ENCODE assay signal across 14 cellular contexts in genomic region chr3:160133757-160134156, GRCh38.
A peak's percentile ranks its signal among the peaks of the same experiment; 100 is the strongest.
DNase-seq lines count a peak whose midpoint lies in the region; ATAC-seq, FAIRE-seq and TF ChIP-seq lines count a peak whose summit lies in the region.
"Had no signal": no experiment of that assay in that cellular context is flagged by ENCODE, and none has a peak within 500 bp of the region (broad histone marks: within the 10 kb centered on the region; RNA-seq: fewer than 3 reads in every experiment).

No MANE protein-coding gene starts in this region.

- H3K27me3 Mint-ChIP-seq in WTC11 (ENCODE audit: low read depth), result no peaks in the 10 kb centered on the region
- H3K27me3 Mint-ChIP-seq in stimulated activated memory B cell treated with anti-CD40 and anti-IgM and Interleukin-4, amounts not matched to agents 10 μg/mL and 1 μg/mL and 100 μg/mL, for 72 hours, result no peaks in the 10 kb centered on the region
- no peaks in the 10 kb centered on the region for H3K27me3 Mint-ChIP-seq in natural killer cell (ENCODE audit: low read depth in 2 of 2)
- H3K27me3 Mint-ChIP-seq: activated naive CD8-positive, alpha-beta T cell had no signal

- H3K4me1 ChIP-seq in keratinocyte (ENCODE audit: control insufficient read depth, extremely low read depth, insufficient read depth, low read length), result peaks cover 15% of the 10 kb centered on the region
- H3K4me1 ChIP-seq: testis had no signal

- intact Hi-C loops in natural killer cell (cut with micrococcal nuclease), result no loop called here

- no peak overlapping the region for H2AFZ ChIP-seq in keratinocyte (ENCODE audit: control insufficient read depth, low read length)

- no peak overlapping the region for H3K9ac ChIP-seq in keratinocyte (ENCODE audit: control insufficient read depth, extremely low read depth, insufficient read depth, low read length)

- H3K4me2 ChIP-seq in keratinocyte (ENCODE audit: control insufficient read depth, extremely low read depth, insufficient read depth, low read depth, low read length), result no peak overlapping the region

- H3K4me3 ChIP-seq in BJ (ENCODE audit: low read depth, low read length) (no peak overlapping the region), keratinocyte (ENCODE audit: control insufficient read depth in 2 of 3, extremely low read depth in 1 of 3, insufficient read depth in 2 of 3, low read depth in 1 of 3, low read length in 3 of 3) (no peak overlapping the region)
- H3K4me3 ChIP-seq: SK-N-MC, testis had no signal

- no peaks in the 10 kb centered on the region for H3K9me3 ChIP-seq in keratinocyte (ENCODE audit: control insufficient read depth, low read depth, low read length)
- H3K9me3 ChIP-seq: testis had no signal

- H3K9me1 ChIP-seq in keratinocyte (ENCODE audit: control insufficient read depth, extremely low read depth, insufficient read depth, low read length), result no peaks in the 10 kb centered on the region

- CTCF ChIA-PET in BJ (lab: Yijun Ruan, JAX), result interaction anchor here (0.9 to 1.1 kb wide), 2 partner anchors 26 to 92 kb away, joined by 3 read pairs; partner anchors contain the start of gene C3orf80
- CTCF ChIA-PET in WTC11 (lab: Charles Lee), result interaction anchor here (0.6 to 3.1 kb wide), 13 partner anchors 10 to 401 kb away, joined by 3 to 19 read pairs (median 3); partner anchors contain the start of genes C3orf80 and IL12A

- H3K36me3 ChIP-seq in BJ (ENCODE audit: control insufficient read depth, insufficient read depth, low read length) (no peaks in the 10 kb centered on the region), keratinocyte (ENCODE audit: control insufficient read depth in 2 of 2, extremely low read depth in 1 of 2, insufficient read depth in 2 of 2, low read length in 2 of 2) (no peaks in the 10 kb centered on the region)

- dilution Hi-C loops in keratinocyte (cut with MboI; ENCODE audit: extremely low pct_ligation_motif_present, low sequenced_read_pairs), result no loop called here

- H3K4me3 Mint-ChIP-seq in WTC11 (no peak overlapping the region), natural killer cell (no peak overlapping the region)
- no peak overlapping the region for H3K4me3 Mint-ChIP-seq in stimulated activated memory B cell treated with anti-CD40 and anti-IgM and Interleukin-4, amounts not matched to agents 10 μg/mL and 1 μg/mL and 100 μg/mL, for 72 hours
- H3K4me3 Mint-ChIP-seq: activated naive CD8-positive, alpha-beta T cell; immature natural killer cell had no signal

- H3K79me2 ChIP-seq in keratinocyte (ENCODE audit: control insufficient read depth, insufficient read depth, low read length), result no peaks in the 10 kb centered on the region

- H3K9me3 Mint-ChIP-seq in WTC11 (no peaks in the 10 kb centered on the region), natural killer cell (no peaks in the 10 kb centered on the region)
- H3K9me3 Mint-ChIP-seq in stimulated activated memory B cell treated with anti-CD40 and anti-IgM and Interleukin-4, amounts not matched to agents 10 μg/mL and 1 μg/mL and 100 μg/mL, for 72 hours, result no peaks in the 10 kb centered on the region
- H3K9me3 Mint-ChIP-seq: immature natural killer cell had no signal

- H3K27me3 ChIP-seq in BJ (ENCODE audit: control insufficient read depth, insufficient read depth, low read length) (no peaks in the 10 kb centered on the region), keratinocyte (ENCODE audit: control insufficient read depth, extremely low read depth, insufficient read depth, low read length) (no peaks in the 10 kb centered on the region)
- H3K27me3 ChIP-seq: testis had no signal

- no peak for DNase-seq in BJ (ENCODE audit: low read depth)
- peak; percentile 51 for DNase-seq in HK-2 (ENCODE audit: unreplicated experiment)
- DNase-seq in WTC11 (ENCODE audit: low spot score), result peak; percentile 37
- peak; percentile 33 for DNase-seq in keratinocyte (ENCODE audit: low read depth, low spot score)
- DNase-seq in NCI-H748 treated with DMSO at 0.1 percent for 48 hours (lab: John Stamatoyannopoulos, UW), result no peak
- no peak for DNase-seq in natural killer cell
- DNase-seq in activated naive CD4-positive, alpha-beta T cell treated with anti-CD3 and anti-CD28 coated beads, Interleukin-2, amount 50 U/mL, for 16 hours, result no peak
- DNase-seq: COR-L47, immature natural killer cell, NCI-H1930, testis had no signal

- POLR2A ChIA-PET in BJ (lab: Charles Lee), result no interaction called here
- POLR2A ChIA-PET in WTC11 (lab: Charles Lee), result no interaction called here

- ATAC-seq in WTC11, result peak; percentile 87
- ATAC-seq in stimulated activated memory B cell treated with anti-CD40 and anti-IgM and Interleukin-4, amounts not matched to agents 10 μg/mL and 1 μg/mL and 100 μg/mL, for 72 hours, result no peak
- no peak for ATAC-seq in natural killer cell

- no peak overlapping the region for H3K27ac Mint-ChIP-seq in WTC11
- no peak overlapping the region for H3K27ac Mint-ChIP-seq in stimulated activated memory B cell treated with anti-CD40 and anti-IgM and Interleukin-4, amounts not matched to agents 10 μg/mL and 1 μg/mL and 100 μg/mL, for 72 hours
- no peak overlapping the region for H3K27ac Mint-ChIP-seq in natural killer cell
- H3K27ac Mint-ChIP-seq: activated naive CD8-positive, alpha-beta T cell; immature natural killer cell had no signal

- FAIRE-seq in keratinocyte (lab: Jason Lieb, UNC), result no peak

- peaks cover 7% of the 10 kb centered on the region; the same call in 1 of the 2 replicates for H3K4me1 Mint-ChIP-seq in WTC11
- peaks cover 30% of the 10 kb centered on the region for H3K4me1 Mint-ChIP-seq in stimulated activated memory B cell treated with anti-CD40 and anti-IgM and Interleukin-4, amounts not matched to agents 10 μg/mL and 1 μg/mL and 100 μg/mL, for 72 hours
- H3K4me1 Mint-ChIP-seq in natural killer cell, result peaks cover 0 to 12% of the 10 kb centered on the region in 2 donors
- H3K4me1 Mint-ChIP-seq: immature natural killer cell had no signal

- TF ChIP-seq CTCF in BJ (IDR thresholded peaks at IDR 0.05; ENCODE audit: insufficient read depth, low read depth, low read length), result 0 out of 2 replicates have a peak, but pooled peaks have one; percentile 1
- TF ChIP-seq CTCF in WTC11 (IDR thresholded peaks at IDR 0.05), result no peak
- TF ChIP-seq CTCF in keratinocyte (optimal IDR thresholded peaks at IDR 0.05 in 1 of 3, IDR thresholded peaks at IDR 0.05 in 1 of 3, conservative IDR thresholded peaks at IDR 0.05 in 1 of 3; ENCODE audit: extremely low read depth in 1 of 3, insufficient read depth in 2 of 3, low read length in 3 of 3), result peak; percentile 32 to 65 (median 59)
- TF ChIP-seq CTCF in natural killer cell (IDR thresholded peaks at IDR 0.05), result no peak

- H3K27ac ChIP-seq in keratinocyte (ENCODE audit: control insufficient read depth, insufficient read depth, low read length), result no peak overlapping the region
- H3K27ac ChIP-seq: SK-N-MC, testis had no signal

- H3K36me3 Mint-ChIP-seq in WTC11 (no peaks in the 10 kb centered on the region), natural killer cell (no peaks in the 10 kb centered on the region)
- no peaks in the 10 kb centered on the region for H3K36me3 Mint-ChIP-seq in stimulated activated memory B cell treated with anti-CD40 and anti-IgM and Interleukin-4, amounts not matched to agents 10 μg/mL and 1 μg/mL and 100 μg/mL, for 72 hours
- H3K36me3 Mint-ChIP-seq: activated naive CD8-positive, alpha-beta T cell; immature natural killer cell had no signal

- no peaks in the 10 kb centered on the region for H4K20me1 ChIP-seq in keratinocyte (ENCODE audit: control insufficient read depth, extremely low read depth, insufficient read depth, low read length)

TF ChIP-seq in WTC11, 78 proteins besides CTCF, POLR2A, EP300 and RAD21 (continues in another document):
- TF ChIP-seq ZNF263 (CRISPR knock-in tag; IDR thresholded peaks at IDR 0.05; ENCODE audit: low read depth) (no peak), MAX (CRISPR knock-in tag; IDR thresholded peaks at IDR 0.05) (no peak), NFE2L1 (CRISPR knock-in tag; IDR thresholded peaks at IDR 0.05) (peak; percentile 94), CREB1 (CRISPR knock-in tag; IDR thresholded peaks at IDR 0.05) (no peak), ATF2 (CRISPR knock-in tag; IDR thresholded peaks at IDR 0.05; ENCODE audit: borderline replicate concordance, low read depth) (no peak), MXD4 (CRISPR knock-in tag; IDR thresholded peaks at IDR 0.05; ENCODE audit: borderline replicate concordance) (no peak), NFYB (CRISPR knock-in tag; conservative IDR thresholded peaks at IDR 0.05; ENCODE audit: low read depth) (no peak), NR3C1 (CRISPR knock-in tag; conservative IDR thresholded peaks at IDR 0.05; ENCODE audit: low read depth) (no peak), GABPB1 (CRISPR knock-in tag; IDR thresholded peaks at IDR 0.05) (no peak), ZSCAN18 (CRISPR knock-in tag; IDR thresholded peaks at IDR 0.05) (peak; percentile 11; the same call in 1 of the 2 replicates)

Comparison
In these comparisons a context has a peak if more than half of its experiments do, and no peak if none do; other contexts are left out.
1. DNase-seq: peak in HK-2 (single experiment), WTC11 (single experiment) and keratinocyte (single experiment); none in BJ (single experiment), NCI-H748 treated with DMSO at 0.1 percent for 48 hours (single experiment), natural killer cell (single experiment) and activated naive CD4-positive, alpha-beta T cell treated with anti-CD3 and anti-CD28 coated beads, Interleukin-2, amount 50 U/mL, for 16 hours (single experiment).
2. CTCF ChIP-seq: peak in BJ (single experiment) and keratinocyte (3 of 3); none in WTC11 (single experiment) and natural killer cell (single experiment).